In genomic region chr6:144474904-144475303, GRCh38 we compare ENCODE assay signal across 29 cellular contexts.
DNase-seq lines count a peak whose midpoint lies in the region; ATAC-seq and TF ChIP-seq lines count a peak whose summit lies in the region.
"Had no signal": no experiment of that assay in that cellular context is flagged by ENCODE, and none has a peak within 500 bp of the region (broad histone marks: within the 10 kb centered on the region; RNA-seq: fewer than 3 reads in every experiment).

No MANE protein-coding gene starts in this region.

- peak overlapping the region; percentile 37 for H3K27ac Mint-ChIP-seq in activated naive CD4-positive, alpha-beta T cell treated with anti-CD3 and anti-CD28 coated beads, Interleukin-2, amount 50 U/mL, for 24 hours
- H3K27ac Mint-ChIP-seq in activated T-helper 17 cell treated with anti-CD3 and anti-CD28 coated beads, Interleukin-2, amount 50 U/mL, for 72 hours, result peak overlapping the region; percentile 35
- peak overlapping the region; percentile 38 for H3K27ac Mint-ChIP-seq in stimulated activated naive B cell treated with anti-CD40 and anti-IgM and Interleukin-4, amounts not matched to agents 10 μg/mL and 1 μg/mL and 100 μg/mL, for 72 hours
- H3K27ac Mint-ChIP-seq: brain, H9 had no signal

- no peak for ATAC-seq in activated T-helper 17 cell treated with anti-CD3 and anti-CD28 coated beads, Interleukin-2, amount 50 U/mL, for 72 hours (replicated peaks)
- ATAC-seq in lung (ENCODE audit: insufficient read depth, low FRiP score) (peak; percentile 51), HG02981 (IDR thresholded peaks at IDR 0.05; ENCODE audit: unreplicated experiment) (no peak), gastrocnemius medialis (no peak)
- no peak for ATAC-seq in stimulated activated naive B cell treated with anti-CD40 and anti-IgM and Interleukin-4, amounts not matched to agents 10 μg/mL and 1 μg/mL and 100 μg/mL, for 72 hours (replicated peaks)
- ATAC-seq: A549; activated T-cell treated with anti-CD3 and anti-CD28 coated beads, Interleukin-2, amount 50 U/mL, for 4 hours; gastroesophageal sphincter; Panc1 had no signal

- in situ Hi-C loops in gastrocnemius medialis (cut with MboI; ENCODE audit: low sequenced_read_pairs in 4 of 4), result loop anchor here in 1 of 4 donors (25.0 kb wide), 1 partner anchor 263 kb away; no protein-coding TSS in a partner anchor

- no peaks in the 10 kb centered on the region for H3K27me3 Mint-ChIP-seq in activated naive CD4-positive, alpha-beta T cell treated with anti-CD3 and anti-CD28 coated beads, Interleukin-2, amount 50 U/mL, for 24 hours
- no peaks in the 10 kb centered on the region for H3K27me3 Mint-ChIP-seq in activated T-helper 17 cell treated with anti-CD3 and anti-CD28 coated beads, Interleukin-2, amount 50 U/mL, for 72 hours
- no peaks in the 10 kb centered on the region for H3K27me3 Mint-ChIP-seq in stimulated activated naive B cell treated with anti-CD40 and anti-IgM and Interleukin-4, amounts not matched to agents 10 μg/mL and 1 μg/mL and 100 μg/mL, for 72 hours
- H3K27me3 Mint-ChIP-seq: brain, IgD-negative memory B cell had no signal

- no peak for DNase-seq in activated naive CD4-positive, alpha-beta T cell (lab: John Stamatoyannopoulos, UW)
- no peak for DNase-seq in lung (ENCODE audit: low spot score)
- DNase-seq in stimulated activated naive B cell treated with anti-CD40 and anti-IgM and Interleukin-4, amounts not matched to agents 10 μg/mL and 1 μg/mL and 100 μg/mL, for 72 hours, result no peak
- no peak for DNase-seq in effector memory CD4-positive, alpha-beta T cell
- no peak for DNase-seq in gastrocnemius medialis
- DNase-seq: activated CD4-positive, alpha-beta T cell treated with anti-CD3 and anti-CD28 coated beads for 1 hour; activated gamma-delta T cell treated with Interleukin-2 at 50 U/mL for 16 hours; activated T-cell treated with anti-CD3 and anti-CD28 coated beads, Interleukin-2, amount 50 U/mL, for 4 hours; cerebellar nuclear complex; H9; NCI-H1436; NCI-H2081; NCI-H226; posterior cingulate gyrus; Right ventricle myocardium superior; stimulated activated CD4-positive, alpha-beta T cell treated with anti-CD3 and anti-CD28 coated beads, Interleukin-1b, Interleukin-23, amount 100 ng/mL, for 48 hours; stomach; thyroid gland had no signal

- no peak overlapping the region for H3K4me3 ChIP-seq in lung
- H3K4me3 ChIP-seq in effector memory CD4-positive, alpha-beta T cell (ENCODE audit: insufficient read depth, low read depth, low read length, poor library complexity, severe bottlenecking), result no peak overlapping the region
- H3K4me3 ChIP-seq in gastrocnemius medialis, result no peak overlapping the region
- H3K4me3 ChIP-seq: A549, gastroesophageal sphincter, right atrium auricular region, smooth muscle cell, stomach, thyroid gland, vagina had no signal

- intact Hi-C loops in gastrocnemius medialis (cut with DNase I; ENCODE audit: low total_unique reads), result loop anchor here (5.0 kb wide), 2 partner anchors 143 to 188 kb away; partner anchors contain the start of gene UTRN

- TF ChIP-seq CTCF in lung (IDR thresholded peaks at IDR 0.05; ENCODE audit: control extremely low read depth, extremely low read depth) (no peak), gastrocnemius medialis (IDR thresholded peaks at IDR 0.05 in 4 of 5, conservative IDR thresholded peaks at IDR 0.05 in 1 of 5) (no peak)

- H3K27ac ChIP-seq in lung (ENCODE audit: low read depth in 1 of 2, low read length in 1 of 2), result no peak overlapping the region
- no peak overlapping the region for H3K27ac ChIP-seq in effector memory CD4-positive, alpha-beta T cell (ENCODE audit: insufficient read depth, low read length, poor library complexity, severe bottlenecking)
- no peak overlapping the region for H3K27ac ChIP-seq in gastrocnemius medialis
- H3K27ac ChIP-seq: A549, gastroesophageal sphincter, right atrium auricular region, stomach, vagina had no signal

- no peaks in the 10 kb centered on the region for H3K27me3 ChIP-seq in lung (ENCODE audit: control insufficient read depth, insufficient read depth)
- no peaks in the 10 kb centered on the region for H3K27me3 ChIP-seq in effector memory CD4-positive, alpha-beta T cell (replicated peaks; ENCODE audit: control insufficient read depth, insufficient read depth, low read length, poor library complexity, severe bottlenecking)
- no peaks in the 10 kb centered on the region for H3K27me3 ChIP-seq in gastrocnemius medialis
- H3K27me3 ChIP-seq: gastroesophageal sphincter, right atrium auricular region, stomach, thyroid gland, vagina had no signal

- H3K9me3 ChIP-seq in lung (ENCODE audit: control insufficient read depth in 2 of 2, insufficient read depth in 1 of 2, low read length in 1 of 2) (no peaks in the 10 kb centered on the region), gastrocnemius medialis (no peaks in the 10 kb centered on the region)
- H3K9me3 ChIP-seq in effector memory CD4-positive, alpha-beta T cell (ENCODE audit: control insufficient read depth, low read length), result no peaks in the 10 kb centered on the region
- H3K9me3 ChIP-seq: A549, gastroesophageal sphincter, right atrium auricular region, stomach, thyroid gland, vagina had no signal

- no peak overlapping the region for H3K4me3 Mint-ChIP-seq in activated naive CD4-positive, alpha-beta T cell treated with anti-CD3 and anti-CD28 coated beads, Interleukin-2, amount 50 U/mL, for 24 hours
- H3K4me3 Mint-ChIP-seq in activated T-helper 17 cell treated with anti-CD3 and anti-CD28 coated beads, Interleukin-2, amount 50 U/mL, for 72 hours, result no peak overlapping the region
- H3K4me3 Mint-ChIP-seq in stimulated activated naive B cell treated with anti-CD40 and anti-IgM and Interleukin-4, amounts not matched to agents 10 μg/mL and 1 μg/mL and 100 μg/mL, for 72 hours, result no peak overlapping the region
- H3K4me3 Mint-ChIP-seq: activated T-cell treated with anti-CD3 and anti-CD28 coated beads, Interleukin-2, amount 50 U/mL, for 4 hours; brain; H9; IgD-negative memory B cell had no signal

- H3K36me3 ChIP-seq in lung (ENCODE audit: control insufficient read depth in 2 of 2, insufficient read depth in 2 of 2, low read length in 2 of 2) (peaks cover 13 to 23% of the 10 kb centered on the region in 2 donors), gastrocnemius medialis (peaks cover 0 to 26% of the 10 kb centered on the region in 2 donors)
- H3K36me3 ChIP-seq in effector memory CD4-positive, alpha-beta T cell (ENCODE audit: control insufficient read depth, insufficient read depth, low read length), result peaks cover 46% of the 10 kb centered on the region

- no peak for TF ChIP-seq POLR2A in gastrocnemius medialis (IDR thresholded peaks at IDR 0.05)

- H3K4me1 ChIP-seq in lung (ENCODE audit: control insufficient read depth in 2 of 2, insufficient read depth in 2 of 2, low read length in 2 of 2), result peaks cover 1 to 2% of the 10 kb centered on the region in 2 donors
- H3K4me1 ChIP-seq in effector memory CD4-positive, alpha-beta T cell (ENCODE audit: control insufficient read depth, insufficient read depth, low read length, poor library complexity, severe bottlenecking), result no peaks in the 10 kb centered on the region
- peaks cover 14 to 24% of the 10 kb centered on the region in 2 donors for H3K4me1 ChIP-seq in gastrocnemius medialis
- H3K4me1 ChIP-seq: A549, stomach, vagina had no signal

- peaks cover 5% of the 10 kb centered on the region for H3K4me1 Mint-ChIP-seq in activated naive CD4-positive, alpha-beta T cell treated with anti-CD3 and anti-CD28 coated beads, Interleukin-2, amount 50 U/mL, for 24 hours
- peaks cover 11% of the 10 kb centered on the region for H3K4me1 Mint-ChIP-seq in activated T-helper 17 cell treated with anti-CD3 and anti-CD28 coated beads, Interleukin-2, amount 50 U/mL, for 72 hours
- peaks cover 7% of the 10 kb centered on the region in 2 donors for H3K4me1 Mint-ChIP-seq in stimulated activated naive B cell treated with anti-CD40 and anti-IgM and Interleukin-4, amounts not matched to agents 10 μg/mL and 1 μg/mL and 100 μg/mL, for 72 hours
- H3K4me1 Mint-ChIP-seq: H9 had no signal

- peaks cover 18% of the 10 kb centered on the region for H3K36me3 Mint-ChIP-seq in activated naive CD4-positive, alpha-beta T cell treated with anti-CD3 and anti-CD28 coated beads, Interleukin-2, amount 50 U/mL, for 24 hours
- peaks cover 74% of the 10 kb centered on the region for H3K36me3 Mint-ChIP-seq in activated T-helper 17 cell treated with anti-CD3 and anti-CD28 coated beads, Interleukin-2, amount 50 U/mL, for 72 hours (ENCODE audit: low read depth)
- peaks cover 23 to 46% of the 10 kb centered on the region in 2 donors for H3K36me3 Mint-ChIP-seq in stimulated activated naive B cell treated with anti-CD40 and anti-IgM and Interleukin-4, amounts not matched to agents 10 μg/mL and 1 μg/mL and 100 μg/mL, for 72 hours

- H3K9me3 Mint-ChIP-seq in activated naive CD4-positive, alpha-beta T cell treated with anti-CD3 and anti-CD28 coated beads, Interleukin-2, amount 50 U/mL, for 24 hours, result no peaks in the 10 kb centered on the region
- no peaks in the 10 kb centered on the region for H3K9me3 Mint-ChIP-seq in activated T-helper 17 cell treated with anti-CD3 and anti-CD28 coated beads, Interleukin-2, amount 50 U/mL, for 72 hours
- H3K9me3 Mint-ChIP-seq in stimulated activated naive B cell treated with anti-CD40 and anti-IgM and Interleukin-4, amounts not matched to agents 10 μg/mL and 1 μg/mL and 100 μg/mL, for 72 hours, result no peaks in the 10 kb centered on the region
- H3K9me3 Mint-ChIP-seq: activated T-cell treated with anti-CD3 and anti-CD28 coated beads, Interleukin-2, amount 50 U/mL, for 4 hours; IgD-negative memory B cell had no signal
